25 cellular contexts compared by ENCODE assay signal in the genomic region with DNA sequence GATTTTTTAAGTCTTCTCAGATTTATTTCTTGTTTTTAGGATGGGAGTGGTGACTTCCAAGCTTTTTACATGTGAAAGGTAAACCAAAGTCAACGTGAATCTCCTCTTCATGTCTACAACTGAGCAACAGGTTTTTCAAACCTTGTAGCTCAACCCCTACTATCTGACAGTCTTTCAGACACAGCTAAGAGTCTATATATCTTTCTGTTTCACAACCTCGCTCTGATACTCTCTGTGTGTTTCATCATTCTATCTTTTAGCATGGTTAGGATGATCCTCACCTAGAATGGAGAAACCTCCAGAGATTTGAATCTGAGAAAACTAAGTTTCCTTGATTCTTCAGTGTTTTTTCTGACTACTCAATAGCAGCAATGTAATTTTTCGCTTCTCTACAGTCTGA.
"Had no signal": no experiment of that assay in that cellular context is flagged by ENCODE, and none has a peak within 500 bp of the region (broad histone marks: within the 10 kb centered on the region; RNA-seq: fewer than 3 reads in every experiment).

No MANE protein-coding gene starts in this region.

- H3K27me3 ChIP-seq: brain microvascular endothelial cell, foreskin keratinocyte, gastrocnemius medialis, heart left ventricle had no signal

- ATAC-seq: activated CD4-positive, CD25-positive, alpha-beta regulatory T cell treated with anti-CD3 and anti-CD28 coated beads, Interleukin-2, amount 50 U/mL, for 24 hours; activated CD8-positive, alpha-beta T cell treated with anti-CD3 and anti-CD28 coated beads for 36 hours; activated T-cell treated with anti-CD3 and anti-CD28 coated beads, Interleukin-2, amount 50 U/mL, for 4 hours; activated T-helper 17 cell treated with anti-CD3 and anti-CD28 coated beads, Interleukin-2, amount 50 U/mL, for 72 hours; esophagus mucosa; foreskin keratinocyte; gastrocnemius medialis; heart left ventricle; T-helper 17 cell had no signal

- H3K4me3 ChIP-seq: gastrocnemius medialis, heart left ventricle had no signal

- DNase-seq: activated B cell treated with CpG ODN at 0.5 μM for 24 hours; activated CD4-positive, alpha-beta T cell treated with anti-CD3 and anti-CD28 coated beads for 48 hours; activated CD4-positive, alpha-beta T cell treated with anti-CD3 and anti-CD28 coated beads, Interleukin-2, amount 50 U/mL, for 1 hour; activated CD4-positive, alpha-beta T cell treated with anti-CD3 and anti-CD28 coated beads, Interleukin-2, amount 50 U/mL, for 48 hours; activated CD8-positive, alpha-beta memory T cell treated with anti-CD3 and anti-CD28 coated beads for 24 hours; activated CD8-positive, alpha-beta T cell treated with anti-CD3 and anti-CD28 coated beads for 36 hours; activated effector memory CD4-positive, alpha-beta T cell treated with Interleukin-2 at 50 U/mL for 16 hours; activated gamma-delta T cell treated with Interleukin-2 at 50 U/mL for 16 hours; activated naive CD4-positive, alpha-beta T cell treated with anti-CD3 and anti-CD28 coated beads, Interleukin-2, amount 50 U/mL, for 16 hours; activated naive CD4-positive, alpha-beta T cell treated with Interleukin-2 at 50 U/mL for 16 hours; activated T-cell treated with anti-CD3 and anti-CD28 coated beads, Interleukin-2, amount 50 U/mL, for 4 hours; amniotic stem cell; anterior cingulate cortex; brain microvascular endothelial cell; effector CD8-positive, alpha-beta T cell; foreskin keratinocyte; gastrocnemius medialis; glutamatergic neuron; heart left ventricle; T-helper 17 cell; T1000; WERI-Rb-1 had no signal

- H3K9me3 ChIP-seq: gastrocnemius medialis had no signal

- H3K36me3 ChIP-seq: brain microvascular endothelial cell, gastrocnemius medialis, heart left ventricle, WERI-Rb-1 had no signal

- H3K27ac ChIP-seq: brain microvascular endothelial cell, foreskin keratinocyte, gastrocnemius medialis, heart left ventricle, WERI-Rb-1 had no signal

- H3K4me1 ChIP-seq: foreskin keratinocyte, gastrocnemius medialis had no signal
